1 cellular context compared by ENCODE assay signal in genomic region chr12:65306603-65307501, GRCh38.
TF ChIP-seq lines count a peak whose summit lies in the region.

No MANE protein-coding gene starts in this region.

TF ChIP-seq in HEK293, 187 proteins besides CTCF, POLR2A, EP300 and RAD21 (continued from another document):
- TF ChIP-seq, protein P1, sequence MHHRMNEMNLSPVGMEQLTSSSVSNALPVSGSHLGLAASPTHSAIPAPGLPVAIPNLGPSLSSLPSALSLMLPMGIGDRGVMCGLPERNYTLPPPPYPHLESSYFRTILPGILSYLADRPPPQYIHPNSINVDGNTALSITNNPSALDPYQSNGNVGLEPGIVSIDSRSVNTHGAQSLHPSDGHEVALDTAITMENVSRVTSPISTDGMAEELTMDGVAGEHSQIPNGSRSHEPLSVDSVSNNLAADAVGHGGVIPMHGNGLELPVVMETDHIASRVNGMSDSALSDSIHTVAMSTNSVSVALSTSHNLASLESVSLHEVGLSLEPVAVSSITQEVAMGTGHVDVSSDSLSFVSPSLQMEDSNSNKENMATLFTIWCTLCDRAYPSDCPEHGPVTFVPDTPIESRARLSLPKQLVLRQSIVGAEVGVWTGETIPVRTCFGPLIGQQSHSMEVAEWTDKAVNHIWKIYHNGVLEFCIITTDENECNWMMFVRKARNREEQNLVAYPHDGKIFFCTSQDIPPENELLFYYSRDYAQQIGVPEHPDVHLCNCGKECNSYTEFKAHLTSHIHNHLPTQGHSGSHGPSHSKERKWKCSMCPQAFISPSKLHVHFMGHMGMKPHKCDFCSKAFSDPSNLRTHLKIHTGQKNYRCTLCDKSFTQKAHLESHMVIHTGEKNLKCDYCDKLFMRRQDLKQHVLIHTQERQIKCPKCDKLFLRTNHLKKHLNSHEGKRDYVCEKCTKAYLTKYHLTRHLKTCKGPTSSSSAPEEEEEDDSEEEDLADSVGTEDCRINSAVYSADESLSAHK (tag by site-specific recombination; IDR thresholded peaks at IDR 0.05): no peak
- TF ChIP-seq, protein P2, sequence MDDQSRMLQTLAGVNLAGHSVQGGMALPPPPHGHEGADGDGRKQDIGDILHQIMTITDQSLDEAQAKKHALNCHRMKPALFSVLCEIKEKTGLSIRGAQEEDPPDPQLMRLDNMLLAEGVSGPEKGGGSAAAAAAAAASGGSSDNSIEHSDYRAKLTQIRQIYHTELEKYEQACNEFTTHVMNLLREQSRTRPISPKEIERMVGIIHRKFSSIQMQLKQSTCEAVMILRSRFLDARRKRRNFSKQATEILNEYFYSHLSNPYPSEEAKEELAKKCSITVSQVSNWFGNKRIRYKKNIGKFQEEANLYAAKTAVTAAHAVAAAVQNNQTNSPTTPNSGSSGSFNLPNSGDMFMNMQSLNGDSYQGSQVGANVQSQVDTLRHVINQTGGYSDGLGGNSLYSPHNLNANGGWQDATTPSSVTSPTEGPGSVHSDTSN (CRISPR knock-in tag; IDR thresholded peaks at IDR 0.05): no peak
- peak; percentile 91 for TF ChIP-seq ZNF654 (tag by site-specific recombination; IDR thresholded peaks at IDR 0.05; ENCODE audit: low read depth)
- 0 out of 2 replicates have a peak, but pooled peaks have one; percentile 68 for TF ChIP-seq ZFP37 (tag by site-specific recombination; IDR thresholded peaks at IDR 0.05)
- TF ChIP-seq ZNF777 (tag by site-specific recombination; IDR thresholded peaks at IDR 0.05; ENCODE audit: borderline replicate concordance): no peak
- peak; percentile 69 for TF ChIP-seq ZNF335 (tag by site-specific recombination; conservative IDR thresholded peaks at IDR 0.05)
- peak; percentile 42; the same call in 1 of the 2 replicates for TF ChIP-seq TCF7L2 (IDR thresholded peaks at IDR 0.05; ENCODE audit: borderline replicate concordance, low read depth, low read length)
- peak; percentile 55; the same call in 1 of the 2 replicates for TF ChIP-seq ZNF660 (tag by site-specific recombination; IDR thresholded peaks at IDR 0.05)
- TF ChIP-seq PRDM10 (tag by site-specific recombination; IDR thresholded peaks at IDR 0.05): peak; percentile 47
- 0 out of 2 replicates have a peak, but pooled peaks have one; percentile 20 for TF ChIP-seq ZNF2 (tag by site-specific recombination; IDR thresholded peaks at IDR 0.05)
- TF ChIP-seq ZNF510 (tag by site-specific recombination; IDR thresholded peaks at IDR 0.05; ENCODE audit: insufficient replicate concordance): peak; percentile 98
- peak; percentile 77 for TF ChIP-seq ZNF629 (tag by site-specific recombination; IDR thresholded peaks at IDR 0.05)
- TF ChIP-seq ZNF211 (tag by site-specific recombination; IDR thresholded peaks at IDR 0.05; ENCODE audit: low read depth): no peak
- peak; percentile 63 for TF ChIP-seq ZNF366 (tag by site-specific recombination; conservative IDR thresholded peaks at IDR 0.05)
- TF ChIP-seq PRDM6 (tag by site-specific recombination; IDR thresholded peaks at IDR 0.05): peak; percentile 78
- TF ChIP-seq ZBTB6 (tag by site-specific recombination; IDR thresholded peaks at IDR 0.05): 0 out of 2 replicates have a peak, but pooled peaks have one; percentile 18
- TF ChIP-seq ZXDB (tag by site-specific recombination; IDR thresholded peaks at IDR 0.05): 0 out of 2 replicates have a peak, but pooled peaks have one; percentile 25
- no peak for TF ChIP-seq ZNF362 (tag by site-specific recombination; IDR thresholded peaks at IDR 0.05)
- TF ChIP-seq ZSCAN4 (tag by site-specific recombination; IDR thresholded peaks at IDR 0.05): peak; percentile 75
- no peak for TF ChIP-seq ZNF140 (tag by site-specific recombination; IDR thresholded peaks at IDR 0.05)
- 0 out of 2 replicates have a peak, but pooled peaks have one; percentile 15 for TF ChIP-seq ZBTB8A (tag by site-specific recombination; IDR thresholded peaks at IDR 0.05)
- peak; percentile 24; the same call in 1 of the 2 replicates for TF ChIP-seq ATF2 (tag by site-specific recombination; IDR thresholded peaks at IDR 0.05; ENCODE audit: low read depth)
- TF ChIP-seq ZNF645 (tag by site-specific recombination; IDR thresholded peaks at IDR 0.05): no peak
- TF ChIP-seq MZF1 (tag by site-specific recombination; IDR thresholded peaks at IDR 0.05; ENCODE audit: borderline replicate concordance): peak; percentile 33; the same call in 1 of the 2 replicates
- 0 out of 2 replicates have a peak, but pooled peaks have one; percentile 31 for TF ChIP-seq ZNF558 (tag by site-specific recombination; IDR thresholded peaks at IDR 0.05)
- peak; percentile 51; the same call in 1 of the 2 replicates for TF ChIP-seq ZNF501 (tag by site-specific recombination; IDR thresholded peaks at IDR 0.05)
- TF ChIP-seq, protein P3, sequence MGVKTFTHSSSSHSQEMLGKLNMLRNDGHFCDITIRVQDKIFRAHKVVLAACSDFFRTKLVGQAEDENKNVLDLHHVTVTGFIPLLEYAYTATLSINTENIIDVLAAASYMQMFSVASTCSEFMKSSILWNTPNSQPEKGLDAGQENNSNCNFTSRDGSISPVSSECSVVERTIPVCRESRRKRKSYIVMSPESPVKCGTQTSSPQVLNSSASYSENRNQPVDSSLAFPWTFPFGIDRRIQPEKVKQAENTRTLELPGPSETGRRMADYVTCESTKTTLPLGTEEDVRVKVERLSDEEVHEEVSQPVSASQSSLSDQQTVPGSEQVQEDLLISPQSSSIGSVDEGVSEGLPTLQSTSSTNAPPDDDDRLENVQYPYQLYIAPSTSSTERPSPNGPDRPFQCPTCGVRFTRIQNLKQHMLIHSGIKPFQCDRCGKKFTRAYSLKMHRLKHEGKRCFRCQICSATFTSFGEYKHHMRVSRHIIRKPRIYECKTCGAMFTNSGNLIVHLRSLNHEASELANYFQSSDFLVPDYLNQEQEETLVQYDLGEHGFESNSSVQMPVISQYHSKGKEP (tag by site-specific recombination; IDR thresholded peaks at IDR 0.05): peak; percentile 53; the same call in 1 of the 2 replicates
- TF ChIP-seq FEZF1 (tag by site-specific recombination; IDR thresholded peaks at IDR 0.05): peak; percentile 83
- peak; percentile 54 for TF ChIP-seq ZBTB17 (tag by site-specific recombination; IDR thresholded peaks at IDR 0.05)
- TF ChIP-seq GLIS1 (tag by site-specific recombination; IDR thresholded peaks at IDR 0.05): peak; percentile 64; the same call in 1 of the 2 replicates
- no peak for TF ChIP-seq ZNF830 (tag by site-specific recombination; IDR thresholded peaks at IDR 0.05; ENCODE audit: low read depth)
- TF ChIP-seq ZBTB20 (tag by site-specific recombination; IDR thresholded peaks at IDR 0.05): peak; percentile 43; the same call in 1 of the 2 replicates
- TF ChIP-seq, protein P4, sequence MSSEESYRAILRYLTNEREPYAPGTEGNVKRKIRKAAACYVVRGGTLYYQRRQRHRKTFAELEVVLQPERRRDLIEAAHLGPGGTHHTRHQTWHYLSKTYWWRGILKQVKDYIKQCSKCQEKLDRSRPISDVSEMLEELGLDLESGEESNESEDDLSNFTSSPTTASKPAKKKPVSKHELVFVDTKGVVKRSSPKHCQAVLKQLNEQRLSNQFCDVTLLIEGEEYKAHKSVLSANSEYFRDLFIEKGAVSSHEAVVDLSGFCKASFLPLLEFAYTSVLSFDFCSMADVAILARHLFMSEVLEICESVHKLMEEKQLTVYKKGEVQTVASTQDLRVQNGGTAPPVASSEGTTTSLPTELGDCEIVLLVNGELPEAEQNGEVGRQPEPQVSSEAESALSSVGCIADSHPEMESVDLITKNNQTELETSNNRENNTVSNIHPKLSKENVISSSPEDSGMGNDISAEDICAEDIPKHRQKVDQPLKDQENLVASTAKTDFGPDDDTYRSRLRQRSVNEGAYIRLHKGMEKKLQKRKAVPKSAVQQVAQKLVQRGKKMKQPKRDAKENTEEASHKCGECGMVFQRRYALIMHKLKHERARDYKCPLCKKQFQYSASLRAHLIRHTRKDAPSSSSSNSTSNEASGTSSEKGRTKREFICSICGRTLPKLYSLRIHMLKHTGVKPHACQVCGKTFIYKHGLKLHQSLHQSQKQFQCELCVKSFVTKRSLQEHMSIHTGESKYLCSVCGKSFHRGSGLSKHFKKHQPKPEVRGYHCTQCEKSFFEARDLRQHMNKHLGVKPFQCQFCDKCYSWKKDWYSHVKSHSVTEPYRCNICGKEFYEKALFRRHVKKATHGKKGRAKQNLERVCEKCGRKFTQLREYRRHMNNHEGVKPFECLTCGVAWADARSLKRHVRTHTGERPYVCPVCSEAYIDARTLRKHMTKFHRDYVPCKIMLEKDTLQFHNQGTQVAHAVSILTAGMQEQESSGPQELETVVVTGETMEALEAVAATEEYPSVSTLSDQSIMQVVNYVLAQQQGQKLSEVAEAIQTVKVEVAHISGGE (tag by site-specific recombination; conservative IDR thresholded peaks at IDR 0.05; ENCODE audit: low read depth): no peak
